Comparison of ENCODE assay signal across 11 cellular contexts in genomic region chr12:49930515-49931288, GRCh38. TPM values are rescaled to one million over a fixed set of nuclear protein-coding genes. Genes with fewer than 3 reads are reported as not detected.
DNase-seq lines count a peak whose midpoint lies in the region; ATAC-seq and TF ChIP-seq lines count a peak whose summit lies in the region.
"Had no signal": no experiment of that assay in that cellular context is flagged by ENCODE, and none has a peak within 500 bp of the region (broad histone marks: within the 10 kb centered on the region; RNA-seq: fewer than 3 reads in every experiment).

No MANE protein-coding gene starts in this region.

- H3K4me1 ChIP-seq in mammary epithelial cell (ENCODE audit: insufficient read depth, low read length): peaks cover 11% of the 10 kb centered on the region
- no peaks in the 10 kb centered on the region for H3K4me1 ChIP-seq in left lung
- H3K4me1 ChIP-seq: gastrocnemius medialis, stomach had no signal

- BruUV-seq in mammary epithelial cell (replicated peaks; lab: Mats Ljungman, UMichigan): no TSS peak

- peaks cover 4% of the 10 kb centered on the region; the same call in 1 of the 2 replicates for H3K27me3 Mint-ChIP-seq in HFFc6 (ENCODE audit: insufficient read depth)

- H3K27ac ChIP-seq in mammary epithelial cell (ENCODE audit: insufficient read depth, low read depth, low read length): no peak overlapping the region
- H3K27ac ChIP-seq in left lung: no peak overlapping the region
- H3K27ac ChIP-seq: gastrocnemius medialis, stomach had no signal

- no peaks in the 10 kb centered on the region for H3K36me3 ChIP-seq in BJ (ENCODE audit: control insufficient read depth, insufficient read depth, low read length)
- H3K36me3 ChIP-seq in mammary epithelial cell (ENCODE audit: insufficient read depth, low read length): no peaks in the 10 kb centered on the region
- H3K36me3 ChIP-seq in left lung: no peaks in the 10 kb centered on the region
- H3K36me3 ChIP-seq: gastrocnemius medialis, stomach had no signal

- H3K79me2 ChIP-seq in mammary epithelial cell (ENCODE audit: insufficient read depth, low read length): no peaks in the 10 kb centered on the region

- no peak overlapping the region for H3K27ac Mint-ChIP-seq in HFFc6

- H3K4me3 Mint-ChIP-seq in HFFc6: no peak overlapping the region

- H3K4me3 ChIP-seq in BJ (ENCODE audit: low read depth, low read length): no peak overlapping the region
- H3K4me3 ChIP-seq in mammary epithelial cell (replicated peaks in 1 of 3; ENCODE audit: insufficient read depth in 1 of 3, low read depth in 2 of 3, low read length in 3 of 3): no peak overlapping the region
- H3K4me3 ChIP-seq in left lung: no peak overlapping the region
- H3K4me3 ChIP-seq: gastrocnemius medialis, stomach had no signal

- intact Hi-C loops in mammary epithelial cell (cut with micrococcal nuclease): no loop called here
- intact Hi-C loops in left lung (cut with DNase I): no loop called here

- CTCF ChIA-PET in BJ (lab: Yijun Ruan, JAX): interaction anchor here (0.9 to 7.6 kb wide), 8 partner anchors 12 to 140 kb away, joined by 3 to 51 read pairs (median 4); no protein-coding TSS in a partner anchor
- CTCF ChIA-PET in mammary epithelial cell (lab: Charles Lee; ENCODE audit: low non-redundant PET): interaction anchor here (0.5 to 0.6 kb wide), 2 partner anchors 10 to 126 kb away, joined by 3 to 8 read pairs; no protein-coding TSS in a partner anchor

- H3K27me3 ChIP-seq in BJ (ENCODE audit: control insufficient read depth, insufficient read depth, low read length) (peaks cover 2% of the 10 kb centered on the region; the same call in 1 of the 2 replicates), mammary epithelial cell (ENCODE audit: insufficient read depth, low read length) (no peaks in the 10 kb centered on the region), left lung (no peaks in the 10 kb centered on the region)
- H3K27me3 ChIP-seq: gastrocnemius medialis had no signal

- H3K9ac ChIP-seq in mammary epithelial cell (ENCODE audit: insufficient read depth, low read length): no peak overlapping the region

- WGBS in mammary epithelial cell (ENCODE audit: low coverage, missing lambda C conversion rate): 62% methylated on average over 3 of the region's 3 CpGs

- TF ChIP-seq CTCF in BJ (IDR thresholded peaks at IDR 0.05; ENCODE audit: insufficient read depth, low read depth, low read length) (no peak), HFFc6 (IDR thresholded peaks at IDR 0.05) (peak; percentile 55; the same call in 1 of the 2 replicates), mammary epithelial cell (conservative IDR thresholded peaks at IDR 0.05 in 1 of 2, IDR thresholded peaks at IDR 0.05 in 1 of 2; ENCODE audit: extremely low read depth in 1 of 2, insufficient read depth in 1 of 2, low read depth in 1 of 2, low read length in 2 of 2) (no peak), left lung (IDR thresholded peaks at IDR 0.05) (no peak)

- H2AFZ ChIP-seq in mammary epithelial cell (ENCODE audit: low read depth, low read length): no peak overlapping the region

- H3K36me3 Mint-ChIP-seq in HFFc6 (ENCODE audit: low read depth): no peaks in the 10 kb centered on the region

- dilution Hi-C loops in mammary epithelial cell (cut with HindIII; ENCODE audit: low sequenced_read_pairs): no loop called here

- ATAC-seq in left lung (peak; percentile 34), HG02763 (IDR thresholded peaks at IDR 0.05; ENCODE audit: unreplicated experiment) (no peak)
- ATAC-seq: gastrocnemius medialis had no signal

- no peaks in the 10 kb centered on the region for H3K9me3 Mint-ChIP-seq in HFFc6

- H4K20me1 ChIP-seq in mammary epithelial cell (ENCODE audit: insufficient read depth, low read length): no peaks in the 10 kb centered on the region

- H3K9me3 ChIP-seq in mammary epithelial cell (replicated peaks; ENCODE audit: insufficient read depth, low read length): no peaks in the 10 kb centered on the region
- H3K9me3 ChIP-seq in left lung: no peaks in the 10 kb centered on the region
- H3K9me3 ChIP-seq: gastrocnemius medialis, stomach had no signal

- no peak overlapping the region for H3K4me2 ChIP-seq in mammary epithelial cell (ENCODE audit: insufficient read depth, low read depth, low read length)

- peaks cover 26% of the 10 kb centered on the region for H3K4me1 Mint-ChIP-seq in HFFc6 (ENCODE audit: low read depth)

- POLR2A ChIA-PET in BJ (lab: Charles Lee): no interaction called here

- in situ Hi-C loops in mammary epithelial cell (cut with MboI; ENCODE audit: low sequenced_read_pairs in 2 of 2): no loop called here

- DNase-seq in BJ (ENCODE audit: low read depth): peak; percentile 20
- DNase-seq in HFFc6: peak; percentile 54
- peak; percentile 71 for DNase-seq in mammary epithelial cell
- DNase-seq in left lung: no peak
- DNase-seq in NCI-H128 (lab: John Stamatoyannopoulos, UW; ENCODE audit: unreplicated experiment): no peak
- no peak for DNase-seq in SIG-M5 treated with dmso at 0.1 percent for 504 hours (lab: John Stamatoyannopoulos, UW; ENCODE audit: unreplicated experiment)
- DNase-seq in NCI-H446 (lab: John Stamatoyannopoulos, UW): no peak
- DNase-seq: gastrocnemius medialis, nucleus accumbens, stomach had no signal

RNA-seq across cellular contexts. Expression of gene AQP2, which starts 19.8 kb away (rescaled TPM):
- polyA plus RNA-seq in BJ (2011; rRNA removed): not detected in 2 replicates
- polyA minus RNA-seq in BJ (2011; rRNA and poly(A)+ RNA removed): not detected in 2 replicates
- not detected for total RNA-seq in HFFc6 (2021; fragmentation: NEBNext Ultra II Directional; extraction: Animal tissue kit (Norgen Biotek cat#: 25700))
- not detected for total RNA-seq in mammary epithelial cell
- polyA plus RNA-seq in mammary epithelial cell: not detected
- not detected for polyA minus RNA-seq in mammary epithelial cell
- total RNA-seq in left lung: under 1 TPM in 1 of 2 donors, not detected in 1; 0.42 TPM
- total RNA-seq: gastrocnemius medialis had no signal
- polyA plus RNA-seq: stomach had no signal

RNA-seq across cellular contexts. Expression of gene FAIM2, which starts 27.0 kb away (rescaled TPM):
- polyA plus RNA-seq in BJ (2011; rRNA removed): 1.4 and 3.6 TPM in 2 replicates
- 1.5 and 3.5 TPM in 2 replicates for polyA minus RNA-seq in BJ (2011; rRNA and poly(A)+ RNA removed)
- 1 to 10 TPM in 4 of 6 experiments, under 1 TPM in 2; 0.24 to 1.1 (median 1.1) TPM for total RNA-seq in HFFc6 (2021; fragmentation: NEBNext Ultra II Directional; extraction: Animal tissue kit (Norgen Biotek cat#: 25700))
- total RNA-seq in mammary epithelial cell: not detected
- polyA plus RNA-seq in mammary epithelial cell: not detected
- not detected for polyA minus RNA-seq in mammary epithelial cell
- 1 to 10 TPM; 1.7 to 1.8 TPM for total RNA-seq in left lung

RNA-seq across cellular contexts. Expression of gene AQP5, which starts 31.0 kb away (rescaled TPM):
- not detected in 2 replicates for polyA plus RNA-seq in BJ (2011; rRNA removed)
- polyA minus RNA-seq in BJ (2011; rRNA and poly(A)+ RNA removed): not detected in 2 replicates
- not detected for total RNA-seq in HFFc6 (2021; fragmentation: NEBNext Ultra II Directional; extraction: Animal tissue kit (Norgen Biotek cat#: 25700))
- under 1 TPM in 1 of 2 donors, not detected in 1; 0.50 TPM for total RNA-seq in mammary epithelial cell
- not detected for polyA plus RNA-seq in mammary epithelial cell
- not detected for polyA minus RNA-seq in mammary epithelial cell
- 1 to 10 TPM; 7.2 to 7.7 TPM for total RNA-seq in left lung
- total RNA-seq: gastrocnemius medialis had no signal

RNA-seq across cellular contexts. Expression of gene AQP6, which starts 42.0 kb away (rescaled TPM):
- polyA plus RNA-seq in BJ (2011; rRNA removed) (not detected in 2 replicates), mammary epithelial cell (0.09 TPM)
- not detected in 2 replicates for polyA minus RNA-seq in BJ (2011; rRNA and poly(A)+ RNA removed)
- not detected for total RNA-seq in HFFc6 (2021; fragmentation: NEBNext Ultra II Directional; extraction: Animal tissue kit (Norgen Biotek cat#: 25700))
- total RNA-seq in mammary epithelial cell (under 1 TPM in 1 of 2 donors, not detected in 1; 0.14 TPM), left lung (under 1 TPM in 1 of 2 donors, not detected in 1; 0.09 TPM)
- polyA minus RNA-seq in mammary epithelial cell: not detected
- total RNA-seq: gastrocnemius medialis had no signal

Comparison
In these comparisons a context has a peak if more than half of its experiments do, and no peak if none do; other contexts are left out.
1. DNase-seq: peak in BJ (single experiment), HFFc6 (single experiment) and mammary epithelial cell (single experiment); none in left lung (0 of 2), NCI-H128 (single experiment), SIG-M5 treated with dmso at 0.1 percent for 504 hours (single experiment) and NCI-H446 (0 of 2).
2. RNA of gene AQP5, which starts 31.0 kb away (total RNA-seq): 7.2 to 7.7 TPM in left lung; 0.50 TPM in mammary epithelial cell and not detected in HFFc6; every median in the first group is over 4 times any median in the second.